ENCODE assay signal across 35 cellular contexts in the genomic region with DNA sequence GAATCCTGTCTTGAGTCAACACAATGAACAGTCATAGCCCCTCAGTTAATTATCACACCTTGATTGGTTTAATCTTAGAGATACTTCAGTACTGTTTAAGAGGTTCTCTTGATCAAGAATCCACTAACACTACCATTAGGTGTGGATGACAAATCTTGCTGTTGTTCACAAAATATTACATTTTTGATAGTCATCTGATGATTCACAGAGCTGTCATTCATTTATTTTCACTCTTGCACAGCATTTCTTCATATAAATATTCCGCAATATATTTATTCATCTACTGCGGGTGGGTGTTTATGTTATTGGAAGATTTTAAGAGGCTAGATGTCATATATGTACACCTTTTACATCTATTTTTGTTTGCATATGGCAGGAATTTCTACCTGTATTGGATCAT.
"Had no signal": no experiment of that assay in that cellular context is flagged by ENCODE, and none has a peak within 500 bp of the region (broad histone marks: within the 10 kb centered on the region; RNA-seq: fewer than 3 reads in every experiment).

No MANE protein-coding gene starts in this region.

- H3K4me3 ChIP-seq: MG63 had no signal

- H3K27me3 ChIP-seq: MG63 had no signal

- H3K4me2 ChIP-seq: KMS-11 had no signal

- H3K9me3 ChIP-seq: MG63 had no signal

- H3K9ac ChIP-seq: KMS-11 had no signal

- H3K36me3 ChIP-seq: MG63 had no signal

- H3K27ac ChIP-seq: KMS-11 had no signal

- DNase-seq: Karpas-422, Kasumi-1, KG1, MG63, MM.1S, MV-4-11, NCI-H1048, NCI-H1092, NCI-H1092 treated with DMSO at 0.1 percent for 48 hours, NCI-H1105, NCI-H1105 treated with DMSO at 0.1 percent for 48 hours, NCI-H1417, NCI-H1417 treated with DMSO at 0.1 percent for 48 hours, NCI-H1436, NCI-H1436 treated with DMSO at 0.1 percent for 48 hours, NCI-H146, NCI-H1694, NCI-H1694 treated with DMSO at 0.1 percent for 48 hours, NCI-H187, NCI-H187 treated with DMSO at 0.1 percent for 48 hours, NCI-H1930, NCI-H2029, NCI-H2029 treated with DMSO at 0.1 percent for 48 hours, NCI-H2081, NCI-H2081 treated with DMSO at 0.1 percent for 48 hours, NCI-H2107, NCI-H2171, NCI-H2171 treated with DMSO at 0.1 percent for 48 hours, NCI-H2227 treated with DMSO at 0.1 percent for 48 hours, NCI-H345, NCI-H446, NCI-H446 treated with DMSO at 0.1 percent for 48 hours, NCI-H510A, NCI-H510A treated with DMSO at 0.1 percent for 48 hours had no signal
